1 cellular context compared by ENCODE assay signal in the genomic region with DNA sequence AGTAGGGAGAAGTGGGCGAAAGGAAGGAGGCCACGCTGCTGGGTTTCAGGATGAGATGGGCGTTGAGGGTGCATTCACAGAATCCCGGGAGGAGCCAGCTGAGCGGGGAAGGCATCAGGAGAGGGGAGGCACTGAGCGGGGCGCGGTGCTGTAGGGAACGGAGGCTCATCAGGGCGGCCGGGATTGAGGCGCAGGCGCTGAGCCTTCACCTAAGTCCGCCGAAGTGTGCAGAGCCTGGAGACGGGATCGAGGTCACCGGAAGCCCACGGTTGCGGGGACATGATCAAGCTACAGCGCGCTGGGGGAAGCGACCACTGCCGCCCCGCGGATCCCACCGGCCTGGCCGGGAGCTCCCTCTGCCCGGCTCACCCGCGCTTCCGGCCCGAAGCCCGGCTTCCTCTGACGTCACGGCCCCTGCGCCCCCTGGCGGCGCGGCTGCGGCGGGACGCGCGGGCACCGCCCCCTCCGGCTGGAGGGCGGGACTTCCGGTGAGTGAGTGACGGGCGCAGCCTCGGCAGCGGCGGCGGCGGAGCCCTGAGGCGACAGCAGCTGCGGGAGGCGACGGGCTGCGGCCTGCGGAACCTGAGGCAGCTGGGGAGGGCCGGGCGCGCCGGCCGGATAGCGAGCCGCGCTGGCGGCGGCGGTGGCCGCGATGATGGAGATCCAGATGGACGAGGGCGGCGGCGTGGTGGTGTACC.
A peak's percentile ranks its signal among the peaks of the same experiment; 100 is the strongest.
TF ChIP-seq lines count a peak whose summit lies in the region.

A gene with protein sequence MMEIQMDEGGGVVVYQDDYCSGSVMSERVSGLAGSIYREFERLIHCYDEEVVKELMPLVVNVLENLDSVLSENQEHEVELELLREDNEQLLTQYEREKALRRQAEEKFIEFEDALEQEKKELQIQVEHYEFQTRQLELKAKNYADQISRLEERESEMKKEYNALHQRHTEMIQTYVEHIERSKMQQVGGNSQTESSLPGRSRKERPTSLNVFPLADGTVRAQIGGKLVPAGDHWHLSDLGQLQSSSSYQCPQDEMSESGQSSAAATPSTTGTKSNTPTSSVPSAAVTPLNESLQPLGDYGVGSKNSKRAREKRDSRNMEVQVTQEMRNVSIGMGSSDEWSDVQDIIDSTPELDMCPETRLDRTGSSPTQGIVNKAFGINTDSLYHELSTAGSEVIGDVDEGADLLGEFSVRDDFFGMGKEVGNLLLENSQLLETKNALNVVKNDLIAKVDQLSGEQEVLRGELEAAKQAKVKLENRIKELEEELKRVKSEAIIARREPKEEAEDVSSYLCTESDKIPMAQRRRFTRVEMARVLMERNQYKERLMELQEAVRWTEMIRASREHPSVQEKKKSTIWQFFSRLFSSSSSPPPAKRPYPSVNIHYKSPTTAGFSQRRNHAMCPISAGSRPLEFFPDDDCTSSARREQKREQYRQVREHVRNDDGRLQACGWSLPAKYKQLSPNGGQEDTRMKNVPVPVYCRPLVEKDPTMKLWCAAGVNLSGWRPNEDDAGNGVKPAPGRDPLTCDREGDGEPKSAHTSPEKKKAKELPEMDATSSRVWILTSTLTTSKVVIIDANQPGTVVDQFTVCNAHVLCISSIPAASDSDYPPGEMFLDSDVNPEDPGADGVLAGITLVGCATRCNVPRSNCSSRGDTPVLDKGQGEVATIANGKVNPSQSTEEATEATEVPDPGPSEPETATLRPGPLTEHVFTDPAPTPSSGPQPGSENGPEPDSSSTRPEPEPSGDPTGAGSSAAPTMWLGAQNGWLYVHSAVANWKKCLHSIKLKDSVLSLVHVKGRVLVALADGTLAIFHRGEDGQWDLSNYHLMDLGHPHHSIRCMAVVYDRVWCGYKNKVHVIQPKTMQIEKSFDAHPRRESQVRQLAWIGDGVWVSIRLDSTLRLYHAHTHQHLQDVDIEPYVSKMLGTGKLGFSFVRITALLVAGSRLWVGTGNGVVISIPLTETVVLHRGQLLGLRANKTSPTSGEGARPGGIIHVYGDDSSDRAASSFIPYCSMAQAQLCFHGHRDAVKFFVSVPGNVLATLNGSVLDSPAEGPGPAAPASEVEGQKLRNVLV (N-terminal part only) (plus strand): TSS at position 508 of the 698 bp plus-strand sequence. CDS start 145 bp downstream, at position 653.

TF ChIP-seq in HEK293, 187 proteins besides CTCF, POLR2A, EP300 and RAD21 (continued from another document):
- TF ChIP-seq, protein P1, sequence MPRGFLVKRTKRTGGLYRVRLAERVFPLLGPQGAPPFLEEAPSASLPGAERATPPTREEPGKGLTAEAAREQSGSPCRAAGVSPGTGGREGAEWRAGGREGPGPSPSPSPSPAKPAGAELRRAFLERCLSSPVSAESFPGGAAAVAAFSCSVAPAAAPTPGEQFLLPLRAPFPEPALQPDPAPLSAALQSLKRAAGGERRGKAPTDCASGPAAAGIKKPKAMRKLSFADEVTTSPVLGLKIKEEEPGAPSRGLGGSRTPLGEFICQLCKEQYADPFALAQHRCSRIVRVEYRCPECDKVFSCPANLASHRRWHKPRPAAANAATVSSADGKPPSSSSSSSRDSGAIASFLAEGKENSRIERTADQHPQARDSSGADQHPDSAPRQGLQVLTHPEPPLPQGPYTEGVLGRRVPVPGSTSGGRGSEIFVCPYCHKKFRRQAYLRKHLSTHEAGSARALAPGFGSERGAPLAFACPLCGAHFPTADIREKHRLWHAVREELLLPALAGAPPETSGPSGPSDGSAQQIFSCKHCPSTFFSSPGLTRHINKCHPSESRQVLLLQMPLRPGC (tag by site-specific recombination; IDR thresholded peaks at IDR 0.05), result peak; percentile 50
- TF ChIP-seq, protein P2, sequence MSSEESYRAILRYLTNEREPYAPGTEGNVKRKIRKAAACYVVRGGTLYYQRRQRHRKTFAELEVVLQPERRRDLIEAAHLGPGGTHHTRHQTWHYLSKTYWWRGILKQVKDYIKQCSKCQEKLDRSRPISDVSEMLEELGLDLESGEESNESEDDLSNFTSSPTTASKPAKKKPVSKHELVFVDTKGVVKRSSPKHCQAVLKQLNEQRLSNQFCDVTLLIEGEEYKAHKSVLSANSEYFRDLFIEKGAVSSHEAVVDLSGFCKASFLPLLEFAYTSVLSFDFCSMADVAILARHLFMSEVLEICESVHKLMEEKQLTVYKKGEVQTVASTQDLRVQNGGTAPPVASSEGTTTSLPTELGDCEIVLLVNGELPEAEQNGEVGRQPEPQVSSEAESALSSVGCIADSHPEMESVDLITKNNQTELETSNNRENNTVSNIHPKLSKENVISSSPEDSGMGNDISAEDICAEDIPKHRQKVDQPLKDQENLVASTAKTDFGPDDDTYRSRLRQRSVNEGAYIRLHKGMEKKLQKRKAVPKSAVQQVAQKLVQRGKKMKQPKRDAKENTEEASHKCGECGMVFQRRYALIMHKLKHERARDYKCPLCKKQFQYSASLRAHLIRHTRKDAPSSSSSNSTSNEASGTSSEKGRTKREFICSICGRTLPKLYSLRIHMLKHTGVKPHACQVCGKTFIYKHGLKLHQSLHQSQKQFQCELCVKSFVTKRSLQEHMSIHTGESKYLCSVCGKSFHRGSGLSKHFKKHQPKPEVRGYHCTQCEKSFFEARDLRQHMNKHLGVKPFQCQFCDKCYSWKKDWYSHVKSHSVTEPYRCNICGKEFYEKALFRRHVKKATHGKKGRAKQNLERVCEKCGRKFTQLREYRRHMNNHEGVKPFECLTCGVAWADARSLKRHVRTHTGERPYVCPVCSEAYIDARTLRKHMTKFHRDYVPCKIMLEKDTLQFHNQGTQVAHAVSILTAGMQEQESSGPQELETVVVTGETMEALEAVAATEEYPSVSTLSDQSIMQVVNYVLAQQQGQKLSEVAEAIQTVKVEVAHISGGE (tag by site-specific recombination; conservative IDR thresholded peaks at IDR 0.05; ENCODE audit: low read depth), result peak; percentile 96
